Comparison of ENCODE assay signal across 9 cellular contexts in the genomic region with DNA sequence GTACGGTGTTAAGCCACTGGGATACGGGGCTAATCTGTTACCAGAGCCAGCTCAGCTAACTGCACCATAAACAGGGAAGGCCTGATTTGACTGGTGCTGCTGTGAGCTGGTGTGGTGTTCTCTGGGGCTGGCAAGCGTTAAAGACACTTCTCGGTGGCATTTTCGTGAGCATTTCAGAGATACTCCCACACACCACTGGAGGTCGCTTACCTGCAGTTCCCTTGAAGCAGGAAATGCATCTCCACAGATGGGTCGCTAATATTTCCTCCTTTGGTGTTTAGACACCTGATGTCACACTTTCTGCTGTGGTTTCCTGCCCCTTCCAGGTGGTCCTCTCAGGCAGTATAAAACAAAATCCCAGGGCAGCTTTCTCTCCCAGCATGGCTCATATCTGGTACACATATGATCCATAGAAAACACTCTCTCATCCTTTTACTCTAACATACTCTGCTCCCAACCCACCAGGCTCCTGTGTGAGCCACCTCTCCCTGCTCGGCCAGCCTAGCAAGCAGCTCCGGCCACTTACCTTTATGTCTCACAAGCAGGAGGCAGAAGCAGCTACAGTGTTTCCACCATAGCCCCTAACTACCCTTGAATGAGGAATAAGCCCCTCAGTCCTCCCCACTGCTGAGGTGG.
DNase-seq lines count a peak whose midpoint lies in the region; ATAC-seq and TF ChIP-seq lines count a peak whose summit lies in the region.
"Had no signal": no experiment of that assay in that cellular context is flagged by ENCODE, and none has a peak within 500 bp of the region (broad histone marks: within the 10 kb centered on the region; RNA-seq: fewer than 3 reads in every experiment).

No MANE protein-coding gene starts in this region.

- no peaks in the 10 kb centered on the region for H3K27me3 ChIP-seq in MG63

- CTCF ChIA-PET in WTC11 (lab: Charles Lee): interaction anchor here (0.8 to 2.5 kb wide), 8 partner anchors 9 to 129 kb away, joined by 3 to 19 read pairs (median 4); no protein-coding TSS in a partner anchor

- H3K27ac Mint-ChIP-seq in WTC11: no peak overlapping the region
- H3K27ac Mint-ChIP-seq: dendritic cell treated with granulocyte-macrophage colony-stimulating factor and Interleukin-4, amounts not matched to agents 40 ng/mL and 50 ng/mL, for 4 days had no signal

- peak; percentile 85 for TF ChIP-seq CTCF in GM12864 (IDR thresholded peaks at IDR 0.05; ENCODE audit: low read depth, low read length, missing control alignments)
- TF ChIP-seq CTCF in WTC11 (IDR thresholded peaks at IDR 0.05): peak; percentile 41

- H3K4me1 Mint-ChIP-seq in WTC11: 0 out of 2 replicates have a peak, but pooled peaks cover 6% of the 10 kb centered on the region

- H3K4me3 ChIP-seq in GM12864 (ENCODE audit: low read depth, low read length): no peak overlapping the region
- H3K4me3 ChIP-seq in MG63: no peak overlapping the region

- POLR2A ChIA-PET in WTC11 (lab: Charles Lee): no interaction called here

- no peaks in the 10 kb centered on the region for H3K36me3 ChIP-seq in MG63

- ATAC-seq in GM19452 (IDR thresholded peaks at IDR 0.05; ENCODE audit: unreplicated experiment) (peak; percentile 99), HG03280 (IDR thresholded peaks at IDR 0.05; ENCODE audit: unreplicated experiment) (peak; percentile 100), WTC11 (peak; percentile 98)

- H3K36me3 Mint-ChIP-seq in WTC11: no peaks in the 10 kb centered on the region

- H3K9me3 ChIP-seq in MG63: no peaks in the 10 kb centered on the region

- DNase-seq in GM12864 (ENCODE audit: low read depth) (peak; percentile 74), WTC11 (ENCODE audit: low spot score) (peak; percentile 42), MG63 (no peak), NCI-H1436 treated with DMSO at 0.1 percent for 48 hours (lab: John Stamatoyannopoulos, UW) (no peak), NCI-H1417 treated with DMSO at 0.1 percent for 48 hours (lab: John Stamatoyannopoulos, UW) (no peak)
- no peak for DNase-seq in stimulated activated CD4-positive, alpha-beta T cell treated with anti-CD3 and anti-CD28 coated beads, Interleukin-2, amount 100 ng/mL, for 24 hours

- no peak overlapping the region for H3K4me3 Mint-ChIP-seq in WTC11
- H3K4me3 Mint-ChIP-seq: dendritic cell treated with granulocyte-macrophage colony-stimulating factor and Interleukin-4, amounts not matched to agents 40 ng/mL and 50 ng/mL, for 4 days had no signal

- H3K27me3 Mint-ChIP-seq in WTC11 (ENCODE audit: low read depth): peaks cover 6% of the 10 kb centered on the region; the same call in 1 of the 2 replicates
- H3K27me3 Mint-ChIP-seq: dendritic cell treated with granulocyte-macrophage colony-stimulating factor and Interleukin-4, amounts not matched to agents 40 ng/mL and 50 ng/mL, for 4 days had no signal

- H3K9me3 Mint-ChIP-seq in WTC11: no peaks in the 10 kb centered on the region
- H3K9me3 Mint-ChIP-seq: dendritic cell treated with granulocyte-macrophage colony-stimulating factor and Interleukin-4, amounts not matched to agents 40 ng/mL and 50 ng/mL, for 4 days had no signal

TF ChIP-seq in WTC11, 78 proteins besides CTCF, POLR2A, EP300 and RAD21:
- TF ChIP-seq, protein P1, sequence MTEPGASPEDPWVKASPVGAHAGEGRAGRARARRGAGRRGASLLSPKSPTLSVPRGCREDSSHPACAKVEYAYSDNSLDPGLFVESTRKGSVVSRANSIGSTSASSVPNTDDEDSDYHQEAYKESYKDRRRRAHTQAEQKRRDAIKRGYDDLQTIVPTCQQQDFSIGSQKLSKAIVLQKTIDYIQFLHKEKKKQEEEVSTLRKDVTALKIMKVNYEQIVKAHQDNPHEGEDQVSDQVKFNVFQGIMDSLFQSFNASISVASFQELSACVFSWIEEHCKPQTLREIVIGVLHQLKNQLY (CRISPR knock-in tag; IDR thresholded peaks at IDR 0.05): no peak
- TF ChIP-seq SOX15 (CRISPR knock-in tag; IDR thresholded peaks at IDR 0.05) (no peak), E2F1 (CRISPR knock-in tag; IDR thresholded peaks at IDR 0.05) (no peak), TEAD4 (CRISPR knock-in tag; IDR thresholded peaks at IDR 0.05) (no peak), ELF4 (CRISPR knock-in tag; IDR thresholded peaks at IDR 0.05; ENCODE audit: low read depth) (no peak), ZNF671 (CRISPR knock-in tag; IDR thresholded peaks at IDR 0.05) (no peak), TP53 (CRISPR knock-in tag; IDR thresholded peaks at IDR 0.05) (no peak), JUN (CRISPR knock-in tag; IDR thresholded peaks at IDR 0.05) (no peak)

Comparison
In these comparisons a context has a peak if more than half of its experiments do, and no peak if none do; other contexts are left out.
1. DNase-seq: peak in GM12864 (single experiment) and WTC11 (single experiment); none in MG63 (single experiment), NCI-H1436 treated with DMSO at 0.1 percent for 48 hours (single experiment), stimulated activated CD4-positive, alpha-beta T cell treated with anti-CD3 and anti-CD28 coated beads, Interleukin-2, amount 100 ng/mL, for 24 hours (0 of 2) and NCI-H1417 treated with DMSO at 0.1 percent for 48 hours (single experiment).
2. Peak in every context shown above with its lines, with median percentiles within 50 percentile points of each other: ATAC-seq.